Comparison of ENCODE assay signal across 17 cellular contexts in genomic region chr2:227377461-227378351, GRCh38. TPM values are rescaled to one million over a fixed set of nuclear protein-coding genes. Genes with fewer than 3 reads are reported as not detected.
DNase-seq lines count a peak whose midpoint lies in the region; ATAC-seq and TF ChIP-seq lines count a peak whose summit lies in the region.
"Had no signal": no experiment of that assay in that cellular context is flagged by ENCODE, and none has a peak within 500 bp of the region (broad histone marks: within the 10 kb centered on the region; RNA-seq: fewer than 3 reads in every experiment).

No MANE protein-coding gene starts in this region.

- H3K9me3 ChIP-seq in AG04450 (ENCODE audit: control insufficient read depth, insufficient read depth, low read length), result no peaks in the 10 kb centered on the region; the same call in 1 of the 2 replicates
- no peaks in the 10 kb centered on the region for H3K9me3 ChIP-seq in transverse colon
- H3K9me3 ChIP-seq: gastroesophageal sphincter, SJCRH30, stomach had no signal

- peak overlapping the region; percentile 16 for H3K27ac Mint-ChIP-seq in dendritic cell treated with granulocyte-macrophage colony-stimulating factor and Interleukin-4, amounts not matched to agents 40 ng/mL and 50 ng/mL, for 4 days

- no peaks in the 10 kb centered on the region for H3K27me3 Mint-ChIP-seq in dendritic cell treated with granulocyte-macrophage colony-stimulating factor and Interleukin-4, amounts not matched to agents 40 ng/mL and 50 ng/mL, for 4 days

- H3K27ac ChIP-seq in AG04450 (ENCODE audit: low read depth, low read length), result peak overlapping the region; percentile 25
- no peak overlapping the region for H3K27ac ChIP-seq in transverse colon
- H3K27ac ChIP-seq: gastroesophageal sphincter, SJCRH30, stomach had no signal

- TF ChIP-seq CTCF in AG04450 (IDR thresholded peaks at IDR 0.05; ENCODE audit: low read depth, low read length), result no peak
- peak; percentile 26 for TF ChIP-seq CTCF in GM12865 (IDR thresholded peaks at IDR 0.05; ENCODE audit: insufficient read depth, low read depth, low read length, missing control alignments)
- no peak for TF ChIP-seq CTCF in transverse colon (IDR thresholded peaks at IDR 0.05)

- TF ChIP-seq EP300 in transverse colon (IDR thresholded peaks at IDR 0.05; ENCODE audit: low read depth), result no peak

- H3K36me3 Mint-ChIP-seq in dendritic cell treated with granulocyte-macrophage colony-stimulating factor and Interleukin-4, amounts not matched to agents 40 ng/mL and 50 ng/mL, for 4 days (ENCODE audit: low read depth), result no peaks in the 10 kb centered on the region

- peaks cover 0 to 26% (median 11%) of the 10 kb centered on the region in 4 donors for H3K4me1 ChIP-seq in transverse colon
- H3K4me1 ChIP-seq: gastroesophageal sphincter, stomach had no signal

- H3K27me3 ChIP-seq in AG04450 (ENCODE audit: control insufficient read depth, insufficient read depth, low read length) (no peaks in the 10 kb centered on the region), transverse colon (no peaks in the 10 kb centered on the region)
- H3K27me3 ChIP-seq: SJCRH30 had no signal

- intact Hi-C loops in dendritic cell treated with granulocyte-macrophage colony-stimulating factor and Interleukin-4, amounts not matched to agents 40 ng/mL and 50 ng/mL, for 4 days (cut with micrococcal nuclease), result no loop called here
- intact Hi-C loops in transverse colon (cut with DNase I; ENCODE audit: low total_unique reads), result no loop called here

- CTCF ChIA-PET in AG04450 (lab: Charles Lee), result interaction anchor here (0.6 to 4.4 kb wide), 6 partner anchors 9 to 28 kb away, joined by 3 to 29 read pairs (median 4); partner anchors contain the start of gene SCYGR1

- no peaks in the 10 kb centered on the region for H3K36me3 ChIP-seq in transverse colon
- H3K36me3 ChIP-seq: gastroesophageal sphincter, SJCRH30, stomach had no signal

- POLR2A ChIA-PET in AG04450 (lab: Yijun Ruan, JAX), result interaction anchor here (0.6 to 2.5 kb wide), 5 partner anchors 9 to 15 kb away, joined by 3 to 16 read pairs (median 6); no protein-coding TSS in a partner anchor

- H3K9me3 Mint-ChIP-seq in dendritic cell treated with granulocyte-macrophage colony-stimulating factor and Interleukin-4, amounts not matched to agents 40 ng/mL and 50 ng/mL, for 4 days, result peaks cover 12% of the 10 kb centered on the region

- in situ Hi-C loops in KBM-7 (cut with MboI; ENCODE audit: low pct_unique_long_range_greater_than_20kb, low sequenced_read_pairs) (no loop called here), transverse colon (cut with MboI; ENCODE audit: low pct_ligation_motif_present in 1 of 4, low pct_unique_long_range_greater_than_20kb in 1 of 4, low sequenced_read_pairs in 3 of 4) (no loop called here)

- no peak for DNase-seq in AG04450 (ENCODE audit: low read depth, low spot score)
- DNase-seq in GM12865 (ENCODE audit: low read depth), result peak; percentile 26
- DNase-seq in NCI-H460 (ENCODE audit: extremely low read depth, low read depth), result peak; percentile 81
- no peak for DNase-seq in KBM-7
- DNase-seq in stimulated activated naive CD4-positive, alpha-beta T cell (lab: John Stamatoyannopoulos, UW), result no peak
- no peak for DNase-seq in transverse colon
- DNase-seq: activated CD8-positive, alpha-beta memory T cell treated with anti-CD3 and anti-CD28 coated beads, Interleukin-2, amount 50 U/mL, for 4 hours; C1 segment of cervical spinal cord; kidney glomerular epithelial cell had no signal

- H3K4me3 Mint-ChIP-seq in dendritic cell treated with granulocyte-macrophage colony-stimulating factor and Interleukin-4, amounts not matched to agents 40 ng/mL and 50 ng/mL, for 4 days, result no peak overlapping the region

- no peak for ATAC-seq in GM21526 (IDR thresholded peaks at IDR 0.05; ENCODE audit: low FRiP score, unreplicated experiment)
- ATAC-seq: gastroesophageal sphincter had no signal

- H3K4me3 ChIP-seq in AG04450 (ENCODE audit: low read depth, low read length) (no peak overlapping the region), GM12865 (ENCODE audit: low read depth, low read length) (no peak overlapping the region), transverse colon (no peak overlapping the region)
- H3K4me3 ChIP-seq: gastroesophageal sphincter, SJCRH30, stomach had no signal

- no peak for TF ChIP-seq POLR2A in transverse colon (IDR thresholded peaks at IDR 0.05)

- WGBS in transverse colon (ENCODE audit: low coverage in 1 of 2), 2 donors, result 69 to 77% methylated on average over 7 to 8 of the region's 8 CpGs

- peaks cover 19% of the 10 kb centered on the region for H3K4me1 Mint-ChIP-seq in dendritic cell treated with granulocyte-macrophage colony-stimulating factor and Interleukin-4, amounts not matched to agents 40 ng/mL and 50 ng/mL, for 4 days (ENCODE audit: low read depth)

RNA-seq across cellular contexts. Expression of gene TM4SF20, which starts 1.4 kb away (rescaled TPM):
- polyA plus RNA-seq in AG04450 (2011; rRNA removed), result 0.82 and 1.1 TPM in 2 replicates
- 0.14 and 0.30 TPM in 2 replicates for polyA minus RNA-seq in AG04450 (2011; rRNA and poly(A)+ RNA removed)
- 0.72 and 0.99 TPM in 2 replicates for total RNA-seq in NCI-H460 (2014; rRNA removed; shearing (Covaris generic))
- polyA plus RNA-seq in NCI-H460 (2014; cell fraction: nucleus; rRNA removed), result 8.6 and 12.1 TPM in 2 replicates
- total RNA-seq in transverse colon, result 10 to 100 TPM in 1 of 4 donors, 1 to 10 TPM in 1, under 1 TPM in 2; 0.40 to 10.2 (median 1.1) TPM
- total RNA-seq: dermis microvascular lymphatic vessel endothelial cell, gastroesophageal sphincter, renal cortical epithelial cell, SJCRH30 had no signal
- polyA plus RNA-seq: stomach had no signal

RNA-seq across cellular contexts. Expression of gene SCYGR1, which starts 10.0 kb away (rescaled TPM):
- polyA plus RNA-seq in AG04450 (2011; rRNA removed), result not detected in 2 replicates
- polyA minus RNA-seq in AG04450 (2011; rRNA and poly(A)+ RNA removed), result not detected in 2 replicates
- not detected in 2 replicates for total RNA-seq in NCI-H460 (2014; rRNA removed; shearing (Covaris generic))
- not detected in 2 replicates for polyA plus RNA-seq in NCI-H460 (2014; cell fraction: nucleus; rRNA removed)
- not detected for total RNA-seq in transverse colon
- total RNA-seq: dermis microvascular lymphatic vessel endothelial cell, gastroesophageal sphincter, renal cortical epithelial cell, SJCRH30, stomach had no signal
- polyA plus RNA-seq: adipose tissue, stomach had no signal

RNA-seq across cellular contexts. Expression of gene MFF, which starts 52.7 kb away (rescaled TPM):
- polyA plus RNA-seq in AG04450 (2011; rRNA removed), result 207 and 255 TPM in 2 replicates
- 93.5 and 150 TPM in 2 replicates for polyA minus RNA-seq in AG04450 (2011; rRNA and poly(A)+ RNA removed)
- 785 and 851 TPM in 2 replicates for total RNA-seq in NCI-H460 (2014; rRNA removed; shearing (Covaris generic))
- 488 and 576 TPM in 2 replicates for polyA plus RNA-seq in NCI-H460 (2014; cell fraction: nucleus; rRNA removed)
- 100 to 1,000 TPM in 2 of 4 donors, 10 to 100 TPM in 2; 22.3 to 127 (median 103) TPM for total RNA-seq in transverse colon

Comparison
In these comparisons a context has a peak if more than half of its experiments do, and no peak if none do; other contexts are left out.
1. DNase-seq: peak in GM12865 (single experiment) and NCI-H460 (single experiment); none in AG04450 (single experiment), KBM-7 (single experiment), stimulated activated naive CD4-positive, alpha-beta T cell (0 of 6) and transverse colon (single experiment).